8 cellular contexts compared by ENCODE assay signal in genomic region chr10:49539320-49539885, GRCh38. TPM values are rescaled to one million over a fixed set of nuclear protein-coding genes. Genes with fewer than 3 reads are reported as not detected.
DNase-seq lines count a peak whose midpoint lies in the region; ATAC-seq and TF ChIP-seq lines count a peak whose summit lies in the region.

No MANE protein-coding gene starts in this region.

- H3K79me2 ChIP-seq in OCI-LY1 (ENCODE audit: insufficient read depth, low read length): peaks cover 18% of the 10 kb centered on the region; the same call in 1 of the 2 replicates
- H3K79me2 ChIP-seq in trophoblast cell (ENCODE audit: control insufficient read depth, insufficient read depth, low read length, poor library complexity): peaks cover 3% of the 10 kb centered on the region

- H3K27me3 ChIP-seq in AG04450 (ENCODE audit: control insufficient read depth, insufficient read depth, low read length) (no peaks in the 10 kb centered on the region), OCI-LY1 (ENCODE audit: insufficient read depth, low read length) (no peaks in the 10 kb centered on the region), heart left ventricle (no peaks in the 10 kb centered on the region), trophoblast cell (ENCODE audit: insufficient read depth, low read length) (no peaks in the 10 kb centered on the region)

- no peak overlapping the region for H3K4ac ChIP-seq in trophoblast cell (ENCODE audit: low read depth, low read length)

- ATAC-seq in GM18502 (IDR thresholded peaks at IDR 0.05; ENCODE audit: poor library complexity, unreplicated experiment) (peak; percentile 2), HG03066 (IDR thresholded peaks at IDR 0.05; ENCODE audit: low read depth, unreplicated experiment) (peak; percentile 7), heart left ventricle (peak; percentile 13 to 50 (median 35))
- peak; percentile 3 for ATAC-seq in activated naive CD8-positive, alpha-beta T cell treated with anti-CD3 and anti-CD28 coated beads, Interleukin-2, amount 50 U/mL, for 24 hours

- H3K4me3 ChIP-seq in AG04450 (ENCODE audit: low read depth, low read length) (peak overlapping the region; percentile 79), OCI-LY1 (ENCODE audit: low read depth, low read length, poor library complexity, severe bottlenecking) (peak overlapping the region; percentile 73), heart left ventricle (peak overlapping the region; percentile 64 to 99 (median 90)), trophoblast cell (ENCODE audit: low read depth, low read length) (peak overlapping the region; percentile 76)

- 1% methylated on average over 20 to 26 of the region's 26 CpGs for WGBS in heart left ventricle, 4 donors
- no CpG with 5 or more reads among the region's 26 CpGs for WGBS in trophoblast cell (ENCODE audit: extremely low coverage, insufficient coverage, insufficient read length)

- no peaks in the 10 kb centered on the region; the same call in 1 of the 2 replicates for H3K9me3 ChIP-seq in AG04450 (ENCODE audit: control insufficient read depth, insufficient read depth, low read length)
- H3K9me3 ChIP-seq in OCI-LY1 (ENCODE audit: low read length): no peaks in the 10 kb centered on the region
- H3K9me3 ChIP-seq in heart left ventricle: no peaks in the 10 kb centered on the region
- no peaks in the 10 kb centered on the region for H3K9me3 ChIP-seq in trophoblast cell (ENCODE audit: insufficient read depth, low read depth, low read length)

- POLR2A ChIA-PET in AG04450 (lab: Yijun Ruan, JAX): interaction anchor here (0.6 to 2.0 kb wide), 7 partner anchors 9 to 502 kb away, joined by 3 to 10 read pairs (median 4); no protein-coding TSS in a partner anchor

- H3K79me1 ChIP-seq in trophoblast cell (ENCODE audit: low read length): peaks cover 8% of the 10 kb centered on the region

- no peak for TF ChIP-seq CTCF in AG04450 (IDR thresholded peaks at IDR 0.05; ENCODE audit: low read depth, low read length)
- no peak for TF ChIP-seq CTCF in OCI-LY1 (IDR thresholded peaks at IDR 0.05; ENCODE audit: low read length)
- no peak for TF ChIP-seq CTCF in heart left ventricle (IDR thresholded peaks at IDR 0.05)

- peaks cover 9% of the 10 kb centered on the region for H3K9me3 Mint-ChIP-seq in activated naive CD8-positive, alpha-beta T cell treated with anti-CD3 and anti-CD28 coated beads, Interleukin-2, amount 50 U/mL, for 24 hours

- H3K36me3 Mint-ChIP-seq in activated naive CD8-positive, alpha-beta T cell treated with anti-CD3 and anti-CD28 coated beads, Interleukin-2, amount 50 U/mL, for 24 hours (ENCODE audit: low read depth): peaks cover 1% of the 10 kb centered on the region

- no peak for TF ChIP-seq POLR2A in heart left ventricle (IDR thresholded peaks at IDR 0.05)

- H3K27ac ChIP-seq in AG04450 (ENCODE audit: low read depth, low read length): peak overlapping the region; percentile 78
- no peak overlapping the region for H3K27ac ChIP-seq in OCI-LY1 (ENCODE audit: low read depth, low read length, poor library complexity, severe bottlenecking)
- H3K27ac ChIP-seq in heart left ventricle: peak overlapping the region; percentile 55 to 96 (median 92)
- peak overlapping the region; percentile 29 for H3K27ac ChIP-seq in trophoblast cell (ENCODE audit: low read depth, low read length)

- peak overlapping the region; percentile 9 for H3K14ac ChIP-seq in trophoblast cell (ENCODE audit: low read length)

- peak overlapping the region; percentile 91 for H3K27ac Mint-ChIP-seq in activated naive CD8-positive, alpha-beta T cell treated with anti-CD3 and anti-CD28 coated beads, Interleukin-2, amount 50 U/mL, for 24 hours

- H3K36me3 ChIP-seq in OCI-LY1 (ENCODE audit: insufficient read depth, low read length) (no peaks in the 10 kb centered on the region), heart left ventricle (no peaks in the 10 kb centered on the region), trophoblast cell (ENCODE audit: control insufficient read depth in 1 of 2, insufficient read depth in 2 of 2, low read length in 2 of 2) (peaks cover 0 to 2% of the 10 kb centered on the region in 2 experiments)

- H3K9ac ChIP-seq in OCI-LY1 (ENCODE audit: low read length) (peak overlapping the region; percentile 58), trophoblast cell (ENCODE audit: low read length) (peak overlapping the region; percentile 78)

- H3K23ac ChIP-seq in trophoblast cell (ENCODE audit: low read length): no peak overlapping the region

- CTCF ChIA-PET in AG04450 (lab: Charles Lee): interaction anchor here (1.0 to 2.5 kb wide), 9 partner anchors 9 to 883 kb away, joined by 3 to 16 read pairs (median 5); no protein-coding TSS in a partner anchor

- peak overlapping the region; percentile 28 for H4K12ac ChIP-seq in trophoblast cell (ENCODE audit: low read depth, low read length)

- H2AK5ac ChIP-seq in trophoblast cell (ENCODE audit: low read length): no peak overlapping the region

- H4K8ac ChIP-seq in trophoblast cell (ENCODE audit: low read depth, low read length): peak overlapping the region; percentile 70

- H2BK12ac ChIP-seq in trophoblast cell (ENCODE audit: low read length): peak overlapping the region; percentile 19

- H3K9me2 ChIP-seq in OCI-LY1 (ENCODE audit: low read depth, low read length): no peaks in the 10 kb centered on the region

- peaks cover 38% of the 10 kb centered on the region for H3K4me1 Mint-ChIP-seq in activated naive CD8-positive, alpha-beta T cell treated with anti-CD3 and anti-CD28 coated beads, Interleukin-2, amount 50 U/mL, for 24 hours

- intact Hi-C loops in heart left ventricle (cut with DNase I): no loop called here

- H3F3A ChIP-seq in OCI-LY1 (ENCODE audit: insufficient read depth, low read length): no peaks in the 10 kb centered on the region

- H4K20me1 ChIP-seq in OCI-LY1 (ENCODE audit: insufficient read depth, low read length): no peaks in the 10 kb centered on the region

- H3K4me1 ChIP-seq in OCI-LY1 (ENCODE audit: insufficient read depth, low read length, severe bottlenecking) (peaks cover 36% of the 10 kb centered on the region), heart left ventricle (peaks cover 4 to 40% (median 30%) of the 10 kb centered on the region in 12 donors), trophoblast cell (ENCODE audit: control insufficient read depth in 1 of 2, insufficient read depth in 2 of 2, low read length in 2 of 2) (peaks cover 2 to 9% of the 10 kb centered on the region in 2 experiments)

- peak overlapping the region; percentile 28 for H2BK5ac ChIP-seq in trophoblast cell (ENCODE audit: low read depth, low read length, poor library complexity)

- no peak overlapping the region for H3K18ac ChIP-seq in trophoblast cell (ENCODE audit: low read length)

- peak overlapping the region; percentile 82 for H3K4me2 ChIP-seq in OCI-LY1 (ENCODE audit: low read length)
- peak overlapping the region; percentile 89 for H3K4me2 ChIP-seq in trophoblast cell (ENCODE audit: low read length)

- DNase-seq in AG04450 (ENCODE audit: low read depth, low spot score) (no peak), heart left ventricle (peak; percentile 23 to 75 (median 33)), trophoblast cell (peak; percentile 37 to 60), NCI-H2196 treated with DMSO at 0.1 percent for 48 hours (lab: John Stamatoyannopoulos, UW; ENCODE audit: unreplicated experiment) (no peak)
- no peak for DNase-seq in activated naive CD8-positive, alpha-beta T cell treated with anti-CD3 and anti-CD28 coated beads, Interleukin-2, amount 50 U/mL, for 24 hours

- H4K91ac ChIP-seq in trophoblast cell (ENCODE audit: low read depth, low read length): peak overlapping the region; percentile 64

- peak overlapping the region; percentile 2 for H2BK120ac ChIP-seq in trophoblast cell (ENCODE audit: insufficient read depth, low read length, poor library complexity)

- peaks cover 19% of the 10 kb centered on the region for H3K27me3 Mint-ChIP-seq in activated naive CD8-positive, alpha-beta T cell treated with anti-CD3 and anti-CD28 coated beads, Interleukin-2, amount 50 U/mL, for 24 hours

- H2AFZ ChIP-seq in OCI-LY1 (ENCODE audit: low read length) (peak overlapping the region; percentile 77), trophoblast cell (ENCODE audit: insufficient read depth, low read length, poor library complexity) (peak overlapping the region; percentile 77)

- peak overlapping the region; percentile 89 for H3K4me3 Mint-ChIP-seq in activated naive CD8-positive, alpha-beta T cell treated with anti-CD3 and anti-CD28 coated beads, Interleukin-2, amount 50 U/mL, for 24 hours

RNA-seq across cellular contexts. Expression of gene ERCC6, which starts 0.5 kb away (rescaled TPM):
- 9.5 and 9.8 TPM in 2 replicates for polyA plus RNA-seq in AG04450 (2011; rRNA removed)
- 28.2 and 44.2 TPM in 2 replicates for polyA minus RNA-seq in AG04450 (2011; rRNA and poly(A)+ RNA removed)
- 10 to 100 TPM; 12.8 to 31.5 (median 23.0) TPM for total RNA-seq in heart left ventricle
- 1 to 10 TPM; 4.4 to 4.7 TPM for polyA plus RNA-seq in heart left ventricle
- polyA plus RNA-seq in trophoblast cell (2013): 8.3 and 8.7 TPM in 2 replicates

Comparison
In these comparisons a context has a peak if more than half of its experiments do, and no peak if none do; other contexts are left out.
1. DNase-seq: peak in heart left ventricle (5 of 5) and trophoblast cell (2 of 2); none in AG04450 (single experiment), activated naive CD8-positive, alpha-beta T cell treated with anti-CD3 and anti-CD28 coated beads, Interleukin-2, amount 50 U/mL, for 24 hours (single experiment) and NCI-H2196 treated with DMSO at 0.1 percent for 48 hours (single experiment).
2. Peak in every context shown above with its lines, with median percentiles within 50 percentile points of each other: H3K4me3 ChIP-seq and ATAC-seq.